8 cellular contexts compared by ENCODE assay signal in genomic region chr14:58428011-58428807, GRCh38. TPM values are rescaled to one million over a fixed set of nuclear protein-coding genes. Genes with fewer than 3 reads are reported as not detected.
DNase-seq lines count a peak whose midpoint lies in the region; ATAC-seq, FAIRE-seq and TF ChIP-seq lines count a peak whose summit lies in the region.

No MANE protein-coding gene starts in this region.

- H4K20me1 ChIP-seq in astrocyte (ENCODE audit: insufficient read depth, low read length) = no peaks in the 10 kb centered on the region

- H3K79me2 ChIP-seq in astrocyte (ENCODE audit: insufficient read depth, low read length) = peaks cover 53% of the 10 kb centered on the region

- peak; percentile 37 for DNase-seq in CD1c-positive myeloid dendritic cell (ENCODE audit: extremely low spot score)
- DNase-seq in HCEC 1CT = peak; percentile 58
- peak; percentile 40 for DNase-seq in NCI-H524 treated with DMSO at 0.1 percent for 48 hours (lab: John Stamatoyannopoulos, UW)
- DNase-seq in astrocyte (ENCODE audit: low read depth) = peak; percentile 59
- DNase-seq in gastrocnemius medialis = no peak

- no peaks in the 10 kb centered on the region for H3K9me3 ChIP-seq in astrocyte (ENCODE audit: insufficient read depth, low read depth, low read length)
- no peaks in the 10 kb centered on the region for H3K9me3 ChIP-seq in gastrocnemius medialis

- in situ Hi-C loops in gastrocnemius medialis (cut with MboI; ENCODE audit: low sequenced_read_pairs in 4 of 4) = no loop called here

- no peak for TF ChIP-seq POLR2A in gastrocnemius medialis (IDR thresholded peaks at IDR 0.05)

- H2AFZ ChIP-seq in astrocyte (ENCODE audit: low read depth, low read length) = peak overlapping the region; percentile 59

- ATAC-seq in gastrocnemius medialis = no peak
- ATAC-seq in GM19023 (IDR thresholded peaks at IDR 0.05; ENCODE audit: unreplicated experiment) = no peak
- no peak for ATAC-seq in HG02973 (IDR thresholded peaks at IDR 0.05; ENCODE audit: unreplicated experiment)

- peak; percentile 50 for FAIRE-seq in astrocyte (lab: Jason Lieb, UNC)

- H3K27ac ChIP-seq in astrocyte (ENCODE audit: low read depth, low read length) = peak overlapping the region; percentile 98
- peak overlapping the region; percentile 87 to 97 (median 91) for H3K27ac ChIP-seq in gastrocnemius medialis

- peaks cover 7% of the 10 kb centered on the region for H3K4me1 Mint-ChIP-seq in astrocyte (ENCODE audit: low read depth, unreplicated experiment)

- peak overlapping the region; percentile 99 for H3K27ac Mint-ChIP-seq in astrocyte (ENCODE audit: unreplicated experiment)

- no peaks in the 10 kb centered on the region for H3K27me3 ChIP-seq in astrocyte (ENCODE audit: insufficient read depth, low read length)
- H3K27me3 ChIP-seq in gastrocnemius medialis = no peaks in the 10 kb centered on the region

- H3K4me2 ChIP-seq in astrocyte (ENCODE audit: low read length) = peak overlapping the region; percentile 88

- TF ChIP-seq CTCF in astrocyte (IDR thresholded peaks at IDR 0.05; ENCODE audit: insufficient read depth, low read depth, low read length) (no peak), gastrocnemius medialis (IDR thresholded peaks at IDR 0.05 in 4 of 5, conservative IDR thresholded peaks at IDR 0.05 in 1 of 5) (no peak)

- intact Hi-C loops in gastrocnemius medialis (cut with DNase I; ENCODE audit: low total_unique reads) = loop anchor here (10.0 kb wide), 1 partner anchor 223 kb away; the partner anchor contains the start of gene ACTR10

- peaks cover 6% of the 10 kb centered on the region for H3K4me1 ChIP-seq in astrocyte (ENCODE audit: insufficient read depth, low read length)
- peaks cover 27 to 34% of the 10 kb centered on the region in 2 donors for H3K4me1 ChIP-seq in gastrocnemius medialis

- H3K4me3 ChIP-seq in astrocyte (ENCODE audit: insufficient read depth, low read depth, low read length) (peak overlapping the region; percentile 99), iPS-11a (ENCODE audit: low read depth, low read length) (peak overlapping the region; percentile 92), gastrocnemius medialis (peak overlapping the region; percentile 62 to 98 (median 84))

- H3K27me3 Mint-ChIP-seq in astrocyte (ENCODE audit: low read depth, unreplicated experiment) = no peaks in the 10 kb centered on the region

- H3K9ac ChIP-seq in astrocyte (ENCODE audit: low read length) = peak overlapping the region; percentile 97

- H3K9me3 Mint-ChIP-seq in astrocyte (ENCODE audit: unreplicated experiment) = no peaks in the 10 kb centered on the region

- H3K36me3 ChIP-seq in astrocyte (ENCODE audit: insufficient read depth, low read length) = no peaks in the 10 kb centered on the region
- H3K36me3 ChIP-seq in gastrocnemius medialis = peaks cover 0 to 35% of the 10 kb centered on the region in 2 donors

- H3K4me3 Mint-ChIP-seq in astrocyte (ENCODE audit: unreplicated experiment) = peak overlapping the region; percentile 99

- H3K36me3 Mint-ChIP-seq in astrocyte (ENCODE audit: low read depth, unreplicated experiment) = no peaks in the 10 kb centered on the region

RNA-seq across cellular contexts. Expression of gene KIAA0586, which starts 0.7 kb away (rescaled TPM):
- total RNA-seq in astrocyte (14.9 and 20.1 TPM in 2 replicates), gastrocnemius medialis (10 to 100 TPM; 10.0 to 13.9 (median 11.9) TPM)

RNA-seq across cellular contexts. Expression of gene TIMM9, which starts 0.9 kb away (rescaled TPM):
- total RNA-seq in astrocyte (27.3 and 33.1 TPM in 2 replicates), gastrocnemius medialis (100 to 1,000 TPM in 2 of 4 donors, 10 to 100 TPM in 2; 46.2 to 110 (median 86.8) TPM)

RNA-seq across cellular contexts. Expression of gene TOMM20L, which starts 32.5 kb away (rescaled TPM):
- not detected in 2 replicates for total RNA-seq in astrocyte
- not detected for total RNA-seq in gastrocnemius medialis

Comparison
In these comparisons a context has a peak if more than half of its experiments do, and no peak if none do; other contexts are left out.
1. DNase-seq: peak in CD1c-positive myeloid dendritic cell (single experiment), HCEC 1CT (single experiment), NCI-H524 treated with DMSO at 0.1 percent for 48 hours (single experiment) and astrocyte (single experiment); none in gastrocnemius medialis (0 of 2).
2. Peak in every context shown above with its lines, with median percentiles within 50 percentile points of each other: H3K4me3 ChIP-seq.